Comparison of ENCODE assay signal across 9 cellular contexts in genomic region chr6:45163952-45164766, GRCh38.
DNase-seq lines count a peak whose midpoint lies in the region; ATAC-seq, FAIRE-seq and TF ChIP-seq lines count a peak whose summit lies in the region.
"Had no signal": no experiment of that assay in that cellular context is flagged by ENCODE, and none has a peak within 500 bp of the region (broad histone marks: within the 10 kb centered on the region; RNA-seq: fewer than 3 reads in every experiment).

No MANE protein-coding gene starts in this region.

- H3K4me2 ChIP-seq in PC-9 = peak overlapping the region; percentile 6; the same call in 1 of the 2 replicates

- intact Hi-C loops in PC-9 (cut with micrococcal nuclease; ENCODE audit: unreplicated experiment) = no loop called here
- intact Hi-C loops in esophagus squamous epithelium (cut with DNase I) = no loop called here

- DNase-seq in H54 (ENCODE audit: insufficient read length, low spot score) (no peak), PC-9 (no peak), kidney epithelial cell (ENCODE audit: low read depth) (peak; percentile 58), omental fat pad (ENCODE audit: low spot score) (no peak), activated gamma-delta T cell treated with Interleukin-2 at 50 U/mL for 16 hours (no peak), esophagus squamous epithelium (lab: John Stamatoyannopoulos, UW) (no peak), erythroblast (lab: John Stamatoyannopoulos, UW) (no peak)
- DNase-seq: occipital lobe had no signal

- H3K4me1 ChIP-seq in PC-9 (replicated peaks; ENCODE audit: insufficient read depth) = peaks cover 10% of the 10 kb centered on the region
- H3K4me1 ChIP-seq in esophagus squamous epithelium = no peaks in the 10 kb centered on the region

- no peak for TF ChIP-seq POLR2A in H54 (IDR thresholded peaks at IDR 0.05; ENCODE audit: low read depth, low read length)
- TF ChIP-seq POLR2A in esophagus squamous epithelium (IDR thresholded peaks at IDR 0.05) = no peak
- TF ChIP-seq POLR2A in erythroblast (IDR thresholded peaks at IDR 0.05; ENCODE audit: low read length) = no peak

- H3K27me3 ChIP-seq in PC-9 (ENCODE audit: insufficient read depth, low read depth) (no peaks in the 10 kb centered on the region), kidney epithelial cell (ENCODE audit: control insufficient read depth, insufficient read depth, low read length) (no peaks in the 10 kb centered on the region), esophagus squamous epithelium (no peaks in the 10 kb centered on the region)

- no TSS peak for BruUV-seq in PC-9 (replicated peaks; lab: Mats Ljungman, UMichigan)

- H3K9me2 ChIP-seq in PC-9 (ENCODE audit: insufficient read depth) = no peaks in the 10 kb centered on the region; the same call in 1 of the 2 replicates

- H3K36me3 ChIP-seq in PC-9 (ENCODE audit: low read depth) (no peaks in the 10 kb centered on the region), kidney epithelial cell (ENCODE audit: control insufficient read depth, insufficient read depth, low read length) (no peaks in the 10 kb centered on the region), esophagus squamous epithelium (no peaks in the 10 kb centered on the region)

- TF ChIP-seq CTCF in PC-9 (conservative IDR thresholded peaks at IDR 0.05) (no peak), kidney epithelial cell (IDR thresholded peaks at IDR 0.05; ENCODE audit: insufficient read depth, low read length, poor library complexity, severe bottlenecking) (no peak), omental fat pad (IDR thresholded peaks at IDR 0.05) (no peak), esophagus squamous epithelium (IDR thresholded peaks at IDR 0.05) (no peak)

- peak; percentile 30 for FAIRE-seq in H54 (lab: Jason Lieb, UNC)

- no peaks in the 10 kb centered on the region for H3K79me2 ChIP-seq in PC-9 (ENCODE audit: low read depth)

- no peak overlapping the region for H2AFZ ChIP-seq in PC-9

- 42 to 50% methylated on average over 3 of the region's 3 CpGs for WGBS in esophagus squamous epithelium, 2 donors

- no peaks in the 10 kb centered on the region for H3F3A ChIP-seq in PC-9 (ENCODE audit: insufficient read depth, low read depth)

- H3K9me3 ChIP-seq in PC-9 (ENCODE audit: insufficient read depth, low read depth) (no peaks in the 10 kb centered on the region), esophagus squamous epithelium (no peaks in the 10 kb centered on the region)

- H4K20me1 ChIP-seq in PC-9 (ENCODE audit: insufficient read depth) = no peaks in the 10 kb centered on the region

- H3K4me3 ChIP-seq in PC-9 (no peak overlapping the region), kidney epithelial cell (ENCODE audit: low read depth, low read length) (no peak overlapping the region), esophagus squamous epithelium (no peak overlapping the region)

- CTCF ChIA-PET in PC-9 (lab: Charles Lee) = no interaction called here

- H3K27ac ChIP-seq in PC-9 (peak overlapping the region; percentile 14; the same call in 1 of the 2 replicates), esophagus squamous epithelium (no peak overlapping the region)

- peak; percentile 86 for ATAC-seq in GM18520 (IDR thresholded peaks at IDR 0.05; ENCODE audit: unreplicated experiment)
- no peak for ATAC-seq in omental fat pad (ENCODE audit: low FRiP score)

- POLR2A ChIA-PET in PC-9 (lab: Charles Lee; ENCODE audit: unreplicated experiment) = interaction anchor here (0.6 to 0.7 kb wide), 2 partner anchors 777 to 1586 kb away, joined by 4 to 6 read pairs; partner anchors contain the start of gene CDC5L
